Comparison of ENCODE assay signal across 10 cellular contexts in genomic region chr7:139461219-139461618, GRCh38. TPM values are rescaled to one million over a fixed set of nuclear protein-coding genes. Genes with fewer than 3 reads are reported as not detected.
"Had no signal": no experiment of that assay in that cellular context is flagged by ENCODE, and none has a peak within 500 bp of the region (broad histone marks: within the 10 kb centered on the region; RNA-seq: fewer than 3 reads in every experiment).

No MANE protein-coding gene starts in this region.

RNA-seq across cellular contexts. Expression of gene KLRG2, which starts 22.3 kb away (rescaled TPM):
- total RNA-seq: natural killer cell treated with Interleukin-12 subunit alpha and Interleukin-12 subunit beta and Interleukin-15 and Interleukin-18, amount 100 ng/mL, for 72 hours; neural crest cell; ovary; psoas muscle; right cardiac atrium; right lobe of liver; skeletal muscle tissue; subcutaneous adipose tissue; thoracic aorta had no signal
- polyA plus RNA-seq: right cardiac atrium, small intestine had no signal
